12 cellular contexts compared by ENCODE assay signal in genomic region chr17:50380369-50381259, GRCh38. TPM values are rescaled to one million over a fixed set of nuclear protein-coding genes. Genes with fewer than 3 reads are reported as not detected.
A peak's percentile ranks its signal among the peaks of the same experiment; 100 is the strongest.
DNase-seq lines count a peak whose midpoint lies in the region; ATAC-seq and TF ChIP-seq lines count a peak whose summit lies in the region.
"Had no signal": no experiment of that assay in that cellular context is flagged by ENCODE, and none has a peak within 500 bp of the region (broad histone marks: within the 10 kb centered on the region; RNA-seq: fewer than 3 reads in every experiment).

No MANE protein-coding gene starts in this region.

- H3K4me1 ChIP-seq in effector memory CD4-positive, alpha-beta T cell (ENCODE audit: control insufficient read depth, insufficient read depth, low read length, poor library complexity, severe bottlenecking) = no peaks in the 10 kb centered on the region
- H3K4me1 ChIP-seq: BLaER1 had no signal

- H3K36me3 ChIP-seq in effector memory CD4-positive, alpha-beta T cell (ENCODE audit: control insufficient read depth, insufficient read depth, low read length) = peaks cover 43% of the 10 kb centered on the region

- no peak overlapping the region for H3K4me3 ChIP-seq in fibroblast of mammary gland (ENCODE audit: control insufficient read depth, low read depth, low read length)
- no peak overlapping the region for H3K4me3 ChIP-seq in effector memory CD4-positive, alpha-beta T cell (ENCODE audit: insufficient read depth, low read depth, low read length, poor library complexity, severe bottlenecking)
- H3K4me3 ChIP-seq: BLaER1, PC-9 had no signal

- no peak overlapping the region for H3K27ac ChIP-seq in effector memory CD4-positive, alpha-beta T cell (ENCODE audit: insufficient read depth, low read length, poor library complexity, severe bottlenecking)
- H3K27ac ChIP-seq: BLaER1, PC-9 had no signal

- no peaks in the 10 kb centered on the region for H3K9me3 ChIP-seq in effector memory CD4-positive, alpha-beta T cell (ENCODE audit: control insufficient read depth, low read length)
- H3K9me3 ChIP-seq: BLaER1 had no signal

- ATAC-seq in GM21367 (IDR thresholded peaks at IDR 0.05; ENCODE audit: unreplicated experiment) = no peak

- DNase-seq in 8988T (peak; percentile 7), fibroblast of mammary gland (ENCODE audit: low read depth) (no peak), NCI-H1436 treated with DMSO at 0.1 percent for 48 hours (lab: John Stamatoyannopoulos, UW) (no peak), dermis blood vessel endothelial cell (no peak)
- DNase-seq in effector memory CD4-positive, alpha-beta T cell = no peak
- DNase-seq: NCI-H2171 treated with DMSO at 0.1 percent for 48 hours, PC-9 had no signal

- H3K27me3 ChIP-seq in effector memory CD4-positive, alpha-beta T cell (replicated peaks; ENCODE audit: control insufficient read depth, insufficient read depth, low read length, poor library complexity, severe bottlenecking) = no peaks in the 10 kb centered on the region
- H3K27me3 ChIP-seq: BLaER1 had no signal

- TF ChIP-seq CTCF in GM12874 (IDR thresholded peaks at IDR 0.05; ENCODE audit: insufficient read depth, low read depth, low read length) = 0 out of 2 replicates have a peak, but pooled peaks have one; percentile 6
- TF ChIP-seq CTCF in fibroblast of mammary gland (conservative IDR thresholded peaks at IDR 0.05; ENCODE audit: control insufficient read depth, insufficient read depth, low read depth, low read length) = peak; percentile 23

TF ChIP-seq in PFSK-1, 5 proteins besides CTCF, POLR2A, EP300 and RAD21:
- TF ChIP-seq TAF1 (IDR thresholded peaks at IDR 0.05; ENCODE audit: borderline replicate concordance, insufficient read depth, low read length) (no peak), FOXP2 (optimal IDR thresholded peaks at IDR 0.05; ENCODE audit: borderline replicate concordance, extremely low read depth, extremely low read length, insufficient read depth) (no peak), SIN3A (IDR thresholded peaks at IDR 0.05; ENCODE audit: borderline replicate concordance, insufficient read depth, low read length) (no peak), REST (IDR thresholded peaks at IDR 0.05; ENCODE audit: insufficient read depth in 1 of 2, low read depth in 2 of 2, low read length in 2 of 2) (no peak), POLR2AphosphoS5 (IDR thresholded peaks at IDR 0.05; ENCODE audit: low read depth, low read length) (peak; percentile 52; the same call in 1 of the 2 replicates)

RNA-seq across cellular contexts. Expression of gene EME1, which starts 7.6 kb away (rescaled TPM):
- polyA plus RNA-seq in PFSK-1 (2012; ENCODE audit: insufficient read length, low read depth) = 19.1 TPM
- total RNA-seq in dermis blood vessel endothelial cell = 1.0 and 4.6 TPM in 2 replicates
- polyA plus RNA-seq: IgD-negative memory B cell had no signal

RNA-seq across cellular contexts. Expression of gene MRPL27, which starts 7.6 kb away (rescaled TPM):
- 122 TPM for polyA plus RNA-seq in PFSK-1 (2012; ENCODE audit: insufficient read length, low read depth)
- total RNA-seq in dermis blood vessel endothelial cell = 35.4 and 70.3 TPM in 2 replicates

RNA-seq across cellular contexts. Expression of gene LRRC59, which starts 16.7 kb away (rescaled TPM):
- 332 TPM for polyA plus RNA-seq in PFSK-1 (2012; ENCODE audit: insufficient read length, low read depth)
- 118 and 227 TPM in 2 replicates for total RNA-seq in dermis blood vessel endothelial cell

RNA-seq across cellular contexts. Expression of gene XYLT2, which starts 34.7 kb away (rescaled TPM):
- polyA plus RNA-seq in PFSK-1 (2012; ENCODE audit: insufficient read length, low read depth) = 78.5 TPM
- 26.5 and 31.8 TPM in 2 replicates for total RNA-seq in dermis blood vessel endothelial cell

RNA-seq across cellular contexts. Expression of gene ACSF2, which starts 45.4 kb away (rescaled TPM):
- polyA plus RNA-seq in PFSK-1 (2012; ENCODE audit: insufficient read length, low read depth) = 36.6 TPM
- total RNA-seq in dermis blood vessel endothelial cell = 10.1 and 15.5 TPM in 2 replicates
